Comparison of ENCODE assay signal across 8 cellular contexts in genomic region chr6:156780117-156780641, GRCh38. TPM values are rescaled to one million over a fixed set of nuclear protein-coding genes. Genes with fewer than 3 reads are reported as not detected.
DNase-seq lines count a peak whose midpoint lies in the region; ATAC-seq, FAIRE-seq and TF ChIP-seq lines count a peak whose summit lies in the region.

No MANE protein-coding gene starts in this region.

- no peak for TF ChIP-seq CTCF in WI38 (IDR thresholded peaks at IDR 0.05; ENCODE audit: low read depth, low read length)

- POLR2A ChIA-PET in CD4-positive, alpha-beta memory T cell (lab: Charles Lee; ENCODE audit: partially characterized antibody) = interaction anchor here (0.6 to 5.9 kb wide), 11 partner anchors 9 to 1829 kb away, joined by 3 to 62 read pairs (median 4); partner anchors contain the start of gene TFB1M

- peaks cover 49% of the 10 kb centered on the region for H3K4me1 ChIP-seq in CD4-positive, alpha-beta memory T cell (ENCODE audit: insufficient read depth, low read length)

- intact Hi-C loops in CD4-positive, alpha-beta memory T cell (cut with micrococcal nuclease) = loop anchor here (1.0 to 10.0 kb wide), 5 partner anchors 11 to 605 kb away; partner anchors contain the start of gene ZDHHC14

- no peaks in the 10 kb centered on the region for H3K27me3 ChIP-seq in CD4-positive, alpha-beta memory T cell (ENCODE audit: insufficient read depth, low read length)

- H3K4me1 Mint-ChIP-seq in CD4-positive, alpha-beta memory T cell = peaks cover 26 to 63% (median 42%) of the 10 kb centered on the region in 4 donors

- FAIRE-seq in GM19239 (lab: Jason Lieb, UNC) = peak; percentile 99

- peak overlapping the region; percentile 62 to 67 for H3K4me3 ChIP-seq in CD4-positive, alpha-beta memory T cell (ENCODE audit: low read length in 2 of 2)
- peak overlapping the region; percentile 81 for H3K4me3 ChIP-seq in WI38 (ENCODE audit: low read depth, low read length)

- peaks cover 0 to 3% (median 0%) of the 10 kb centered on the region in 8 donors for H3K9me3 Mint-ChIP-seq in CD4-positive, alpha-beta memory T cell

- H3K9me3 ChIP-seq in CD4-positive, alpha-beta memory T cell (ENCODE audit: control insufficient read depth in 1 of 2, low read length in 2 of 2) = no peaks in the 10 kb centered on the region

- ATAC-seq in HG03432 (IDR thresholded peaks at IDR 0.05; ENCODE audit: unreplicated experiment) = peak; percentile 42

- peak; percentile 70 to 86 (median 73) for DNase-seq in CD4-positive, alpha-beta memory T cell
- DNase-seq in GM19239 (ENCODE audit: insufficient read length, low spot score) (peak; percentile 46), NCI-H345 (lab: John Stamatoyannopoulos, UW) (peak; percentile 89), dermis microvascular lymphatic vessel endothelial cell (ENCODE audit: low read depth in 2 of 2) (peak; percentile 76 to 94), left kidney (ENCODE audit: low read depth, low spot score) (peak; percentile 91)
- DNase-seq in stimulated activated CD8-positive, alpha-beta memory T cell treated with anti-CD3 and anti-CD28 coated beads, Interleukin-12 subunit alpha, Interleukin-12 subunit beta, amount 100 ng/mL, for 1 hour (ENCODE audit: low read depth) = peak; percentile 39

- CTCF ChIA-PET in CD4-positive, alpha-beta memory T cell (lab: Charles Lee; ENCODE audit: partially characterized antibody) = interaction anchor here (0.7 to 1.7 kb wide), 3 partner anchors 11 to 94 kb away, joined by 3 to 7 read pairs (median 3); no protein-coding TSS in a partner anchor

- H3K36me3 Mint-ChIP-seq in CD4-positive, alpha-beta memory T cell = peaks cover 0 to 26% of the 10 kb centered on the region in 2 donors

- peak overlapping the region; percentile 88 to 93 (median 91) for H3K4me3 Mint-ChIP-seq in CD4-positive, alpha-beta memory T cell

- no peaks in the 10 kb centered on the region for H3K27me3 Mint-ChIP-seq in CD4-positive, alpha-beta memory T cell

- H3K36me3 ChIP-seq in CD4-positive, alpha-beta memory T cell (ENCODE audit: insufficient read depth, low read length) = no peaks in the 10 kb centered on the region

- H3K27ac ChIP-seq in CD4-positive, alpha-beta memory T cell (ENCODE audit: low read depth, low read length) = peak overlapping the region; percentile 71

- peak overlapping the region; percentile 89 to 98 (median 92) for H3K27ac Mint-ChIP-seq in CD4-positive, alpha-beta memory T cell

RNA-seq across cellular contexts. Expression of gene ARID1B, which starts 3.0 kb away (rescaled TPM):
- total RNA-seq in CD4-positive, alpha-beta memory T cell = 100 to 1,000 TPM; 118 to 131 TPM
- polyA plus RNA-seq in CD4-positive, alpha-beta memory T cell = 10 to 100 TPM in 1 of 2 donors, 1 to 10 TPM in 1; 5.4 to 26.5 TPM
- 22.0 and 38.2 TPM in 2 replicates for total RNA-seq in dermis microvascular lymphatic vessel endothelial cell

Comparison
In these comparisons a context has a peak if more than half of its experiments do, and no peak if none do; other contexts are left out.
1. Peak in every context shown above with its lines: DNase-seq, ATAC-seq, H3K4me3 ChIP-seq and H3K27ac ChIP-seq.
2. DNase-seq: peak in every context shown above with its lines; median percentile 91 in left kidney; 89 in NCI-H345; 85 in dermis microvascular lymphatic vessel endothelial cell; 73 in CD4-positive, alpha-beta memory T cell; 46 in GM19239; 39 in stimulated activated CD8-positive, alpha-beta memory T cell treated with anti-CD3 and anti-CD28 coated beads, Interleukin-12 subunit alpha, Interleukin-12 subunit beta, amount 100 ng/mL, for 1 hour.